8 cellular contexts compared by ENCODE assay signal in genomic region chr12:44875417-44875953, GRCh38. TPM values are rescaled to one million over a fixed set of nuclear protein-coding genes. Genes with fewer than 3 reads are reported as not detected.
DNase-seq lines count a peak whose midpoint lies in the region; ATAC-seq and TF ChIP-seq lines count a peak whose summit lies in the region.

No MANE protein-coding gene starts in this region.

- peak overlapping the region; percentile 25 for H3K23ac ChIP-seq in neuronal stem cell (ENCODE audit: low read depth, low read length, poor library complexity)

- no peak for TF ChIP-seq CTCF in esophagus squamous epithelium (IDR thresholded peaks at IDR 0.05)
- no peak for TF ChIP-seq CTCF in mucosa of descending colon (IDR thresholded peaks at IDR 0.05)

- no peak overlapping the region for H4K8ac ChIP-seq in neuronal stem cell (ENCODE audit: low read depth, low read length)

- intact Hi-C loops in esophagus squamous epithelium (cut with DNase I), result no loop called here
- intact Hi-C loops in mucosa of descending colon (cut with DNase I, micrococcal nuclease), result no loop called here

- peak overlapping the region; percentile 100 for H2BK5ac ChIP-seq in neuronal stem cell (ENCODE audit: low read length)

- no peak for TF ChIP-seq POLR2A in esophagus squamous epithelium (IDR thresholded peaks at IDR 0.05)

- H3K27me3 ChIP-seq in esophagus squamous epithelium, result peaks cover 0 to 63% (median 9%) of the 10 kb centered on the region in 4 donors
- H3K27me3 ChIP-seq in neuronal stem cell (ENCODE audit: control insufficient read depth in 3 of 3, insufficient read depth in 3 of 3, low read depth in 1 of 3, low read length in 3 of 3), result no peaks in the 10 kb centered on the region

- peak overlapping the region; percentile 51 for H3K14ac ChIP-seq in neuronal stem cell (ENCODE audit: low read length)

- 1% methylated on average over 10 to 24 of the region's 27 CpGs for WGBS in esophagus squamous epithelium, 2 donors
- no CpG with 5 or more reads among the region's 27 CpGs for WGBS in neuronal stem cell (ENCODE audit: extremely low coverage in 2 of 2, insufficient read length in 2 of 2, insufficient replicate concordance in 1 of 2), 2 donors

- no peaks in the 10 kb centered on the region for H3K36me3 ChIP-seq in esophagus squamous epithelium
- H3K36me3 ChIP-seq in neuronal stem cell (replicated peaks in 1 of 2; ENCODE audit: control insufficient read depth in 2 of 2, insufficient read depth in 2 of 2, low read length in 2 of 2), result peaks cover 2 to 23% of the 10 kb centered on the region in 2 donors
- no peaks in the 10 kb centered on the region for H3K36me3 ChIP-seq in mucosa of descending colon (ENCODE audit: low read depth)

- peak overlapping the region; percentile 95 for H2AK5ac ChIP-seq in neuronal stem cell (ENCODE audit: low read depth, low read length)

- CTCF ChIA-PET in activated CD4-positive, alpha-beta T cell treated with anti-CD3 and anti-CD28 coated beads, Interleukin-2, amount 10 ng/mL, durations not matched to agents 7 days and 5 days (lab: Charles Lee), result interaction anchor here (1.2 to 6.0 kb wide), 5 partner anchors 34 to 123 kb away, joined by 3 to 28 read pairs (median 4); no protein-coding TSS in a partner anchor

- peak overlapping the region; percentile 94 for H3K18ac ChIP-seq in neuronal stem cell (ENCODE audit: low read length)

- ATAC-seq in HG03354 (IDR thresholded peaks at IDR 0.05; ENCODE audit: poor library complexity, severe bottlenecking, unreplicated experiment) (peak; percentile 27), mucosa of descending colon (no peak)

- peaks cover 40% of the 10 kb centered on the region for H3K4me1 Mint-ChIP-seq in activated CD4-positive, alpha-beta T cell treated with anti-CD3 and anti-CD28 coated beads, Interleukin-2, amount 10 ng/mL, durations not matched to agents 7 days and 5 days

- H2BK120ac ChIP-seq in neuronal stem cell (ENCODE audit: low read depth, low read length), result peak overlapping the region; percentile 95

- DNase-seq in D341Med (ENCODE audit: low spot score) (peak; percentile 66), esophagus squamous epithelium (lab: John Stamatoyannopoulos, UW) (no peak), neuronal stem cell (ENCODE audit: low spot score) (peak; percentile 35), mucosa of gallbladder (ENCODE audit: low spot score) (no peak), mucosa of descending colon (no peak), NCI-H2107 treated with DMSO at 0.1 percent for 48 hours (lab: John Stamatoyannopoulos, UW; ENCODE audit: unreplicated experiment) (no peak)
- DNase-seq in activated CD4-positive, alpha-beta T cell treated with anti-CD3 and anti-CD28 coated beads, Interleukin-2, amount 10 ng/mL, durations not matched to agents 7 days and 5 days, result peak; percentile 9

- peak overlapping the region; percentile 54 for H2BK12ac ChIP-seq in neuronal stem cell (ENCODE audit: low read length)

- peak overlapping the region; percentile 32 to 69 (median 56) for H3K4me3 ChIP-seq in esophagus squamous epithelium
- H3K4me3 ChIP-seq in neuronal stem cell (ENCODE audit: low read length in 2 of 2), result peak overlapping the region; percentile 73 to 86
- no peak overlapping the region for H3K4me3 ChIP-seq in mucosa of descending colon

- H3K27ac ChIP-seq in esophagus squamous epithelium (no peak overlapping the region), neuronal stem cell (replicated peaks; ENCODE audit: low read length) (peak overlapping the region; percentile 94)

- POLR2A ChIA-PET in activated CD4-positive, alpha-beta T cell treated with anti-CD3 and anti-CD28 coated beads, Interleukin-2, amount 10 ng/mL, durations not matched to agents 7 days and 5 days (lab: Charles Lee), result no interaction called here

- peak overlapping the region; percentile 99 for H2AFZ ChIP-seq in neuronal stem cell (ENCODE audit: low read length)

- H2BK15ac ChIP-seq in neuronal stem cell (ENCODE audit: low read length), result no peak overlapping the region

- no peak overlapping the region for H4K91ac ChIP-seq in neuronal stem cell (ENCODE audit: low read depth, low read length, poor library complexity)

- H3K4me3 Mint-ChIP-seq in activated CD4-positive, alpha-beta T cell treated with anti-CD3 and anti-CD28 coated beads, Interleukin-2, amount 10 ng/mL, durations not matched to agents 7 days and 5 days, result peak overlapping the region; percentile 86

- H3K9me3 ChIP-seq in esophagus squamous epithelium (no peaks in the 10 kb centered on the region), neuronal stem cell (replicated peaks in 1 of 2; ENCODE audit: control insufficient read depth in 2 of 2, insufficient read depth in 1 of 2, low read depth in 1 of 2, low read length in 2 of 2) (peaks cover 1 to 16% of the 10 kb centered on the region in 2 donors), mucosa of descending colon (no peaks in the 10 kb centered on the region)

- H3K4me2 ChIP-seq in neuronal stem cell (ENCODE audit: insufficient read depth, low read length, poor library complexity, severe bottlenecking), result peak overlapping the region; percentile 48

- peaks cover 12 to 33% (median 15%) of the 10 kb centered on the region in 3 donors for H3K4me1 ChIP-seq in esophagus squamous epithelium
- peaks cover 2 to 5% of the 10 kb centered on the region in 2 donors for H3K4me1 ChIP-seq in neuronal stem cell (ENCODE audit: control insufficient read depth in 2 of 2, insufficient read depth in 1 of 2, low read depth in 1 of 2, low read length in 2 of 2)
- peaks cover 18% of the 10 kb centered on the region for H3K4me1 ChIP-seq in mucosa of descending colon (ENCODE audit: low read depth)

- H3K27ac Mint-ChIP-seq in activated CD4-positive, alpha-beta T cell treated with anti-CD3 and anti-CD28 coated beads, Interleukin-2, amount 10 ng/mL, durations not matched to agents 7 days and 5 days, result peak overlapping the region; percentile 65

- peaks cover 9% of the 10 kb centered on the region for H3K9me3 Mint-ChIP-seq in activated CD4-positive, alpha-beta T cell treated with anti-CD3 and anti-CD28 coated beads, Interleukin-2, amount 10 ng/mL, durations not matched to agents 7 days and 5 days

- no peak overlapping the region for H3K4ac ChIP-seq in neuronal stem cell (ENCODE audit: low read length)

- peaks cover 9% of the 10 kb centered on the region for H3K36me3 Mint-ChIP-seq in activated CD4-positive, alpha-beta T cell treated with anti-CD3 and anti-CD28 coated beads, Interleukin-2, amount 10 ng/mL, durations not matched to agents 7 days and 5 days (ENCODE audit: low read depth)

- H3K79me1 ChIP-seq in neuronal stem cell (ENCODE audit: low read depth, low read length), result peaks cover 2% of the 10 kb centered on the region

- H3K27me3 Mint-ChIP-seq in activated CD4-positive, alpha-beta T cell treated with anti-CD3 and anti-CD28 coated beads, Interleukin-2, amount 10 ng/mL, durations not matched to agents 7 days and 5 days, result peaks cover 21% of the 10 kb centered on the region

- peak overlapping the region; percentile 80 for H3K9ac ChIP-seq in neuronal stem cell (ENCODE audit: low read depth, low read length, poor library complexity)

RNA-seq across cellular contexts. Expression of gene NELL2, which starts 0.6 kb away (rescaled TPM):
- 10 to 100 TPM; 43.6 to 55.1 TPM for total RNA-seq in activated CD4-positive, alpha-beta T cell treated with anti-CD3 and anti-CD28 coated beads, Interleukin-2, amount 10 ng/mL, durations not matched to agents 7 days and 5 days
- 10 to 100 TPM in 1 of 4 donors, 1 to 10 TPM in 1, under 1 TPM in 2; 0.23 to 11.4 (median 1.7) TPM for total RNA-seq in esophagus squamous epithelium
- 243 TPM for polyA plus RNA-seq in neuronal stem cell (2013, experiment 1 of 2)
- 245 TPM for polyA plus RNA-seq in neuronal stem cell (2013, experiment 2 of 2)
- total RNA-seq in mucosa of gallbladder, result 12.5 TPM
- total RNA-seq in mucosa of descending colon, result 1 to 10 TPM; 2.4 to 7.4 (median 5.8) TPM

Comparison
In these comparisons a context has a peak if more than half of its experiments do, and no peak if none do; other contexts are left out.
1. DNase-seq: peak in D341Med (single experiment), activated CD4-positive, alpha-beta T cell treated with anti-CD3 and anti-CD28 coated beads, Interleukin-2, amount 10 ng/mL, durations not matched to agents 7 days and 5 days (single experiment) and neuronal stem cell (single experiment); none in esophagus squamous epithelium (single experiment), mucosa of gallbladder (single experiment), mucosa of descending colon (0 of 3) and NCI-H2107 treated with DMSO at 0.1 percent for 48 hours (single experiment).